In genomic region chr11:66371627-66372415, GRCh38 we compare ENCODE assay signal across 8 cellular contexts. TPM values are rescaled to one million over a fixed set of nuclear protein-coding genes. Genes with fewer than 3 reads are reported as not detected.
A peak's percentile ranks its signal among the peaks of the same experiment; 100 is the strongest.
DNase-seq lines count a peak whose midpoint lies in the region; ATAC-seq, FAIRE-seq and TF ChIP-seq lines count a peak whose summit lies in the region.

TSS of gene SLC29A2 (minus strand) at chr11:66371760. CDS start at chr11:66371591, 169 bp downstream.

- H3K27ac ChIP-seq in RWPE2 (ENCODE audit: poor library complexity, severe bottlenecking), result peak within 1 kb of the TSS; percentile 60

- peaks cover 12% of the 10 kb centered on the region for H3K4me1 ChIP-seq in RWPE2 (ENCODE audit: insufficient read depth, poor library complexity, severe bottlenecking)

- peaks cover 14% of the 10 kb centered on the region for H3K36me3 ChIP-seq in RWPE2 (ENCODE audit: low read depth)

- DNase-seq in CD1c-positive myeloid dendritic cell (ENCODE audit: extremely low spot score), result peak; percentile 49
- no peak for DNase-seq in LNCaP clone FGC (ENCODE audit: low read depth)
- DNase-seq in RWPE2 (ENCODE audit: low spot score), result peak; percentile 94
- DNase-seq in activated naive CD4-positive, alpha-beta T cell (lab: John Stamatoyannopoulos, UW), result peak; percentile 25 to 78 (median 52)
- peak; percentile 80 for DNase-seq in cardiac septum (ENCODE audit: low spot score)
- DNase-seq in putamen (ENCODE audit: low spot score), result peak; percentile 46
- DNase-seq in urothelium cell line (ENCODE audit: low spot score), result peak; percentile 92

- no peaks in the 10 kb centered on the region for H3K9me3 ChIP-seq in RWPE2 (ENCODE audit: severe bottlenecking)

- ATAC-seq in GM21526 (IDR thresholded peaks at IDR 0.05; ENCODE audit: low FRiP score, unreplicated experiment) (peak; percentile 54), RWPE2 (ENCODE audit: low read depth) (peak; percentile 75)

- H3K4me3 ChIP-seq in LNCaP clone FGC (ENCODE audit: low read depth, low read length) (peak within 1 kb of the TSS; percentile 90), RWPE2 (ENCODE audit: severe bottlenecking) (peak within 1 kb of the TSS; percentile 73)

- no peaks in the 10 kb centered on the region for H3K27me3 ChIP-seq in RWPE2 (ENCODE audit: insufficient read depth, poor library complexity, severe bottlenecking)

- intact Hi-C loops in cardiac septum (cut with DNase I), result no loop called here

- FAIRE-seq in urothelium cell line (lab: Jason Lieb, UNC), result no peak

- TF ChIP-seq CTCF in LNCaP clone FGC (IDR thresholded peaks at IDR 0.05; ENCODE audit: control insufficient read depth, extremely low read depth, insufficient read depth) (no peak), RWPE2 (IDR thresholded peaks at IDR 0.05; ENCODE audit: poor library complexity, severe bottlenecking) (no peak)

RNA-seq across cellular contexts. Expression of gene SLC29A2, which starts in this region (rescaled TPM):
- 8.8 TPM for total RNA-seq in cardiac septum
